1 cellular context compared by ENCODE assay signal in genomic region chrX:9352683-9353430, GRCh38.
TF ChIP-seq lines count a peak whose summit lies in the region.

No MANE protein-coding gene starts in this region.

TF ChIP-seq in GM12878, 131 proteins besides CTCF, POLR2A, EP300 and RAD21 (continued from another document):
- no peak for TF ChIP-seq ZBTB11 (CRISPR knock-in tag; IDR thresholded peaks at IDR 0.05)
- TF ChIP-seq SIX5 (IDR thresholded peaks at IDR 0.05; ENCODE audit: low read depth, low read length, severe bottlenecking), result no peak
- no peak for TF ChIP-seq RFX5 (IDR thresholded peaks at IDR 0.05; ENCODE audit: low read depth, low read length)
